In genomic region chr10:17836917-17837316, GRCh38 we compare ENCODE assay signal across 9 cellular contexts. TPM values are rescaled to one million over a fixed set of nuclear protein-coding genes. Genes with fewer than 3 reads are reported as not detected.
DNase-seq lines count a peak whose midpoint lies in the region; ATAC-seq, FAIRE-seq and TF ChIP-seq lines count a peak whose summit lies in the region.
"Had no signal": no experiment of that assay in that cellular context is flagged by ENCODE, and none has a peak within 500 bp of the region (broad histone marks: within the 10 kb centered on the region; RNA-seq: fewer than 3 reads in every experiment).

No MANE protein-coding gene starts in this region.

- peaks cover 16% of the 10 kb centered on the region for H3K4me1 Mint-ChIP-seq in Calu3 (ENCODE audit: low read depth, unreplicated experiment)

- CTCF ChIA-PET in Calu3 (lab: Charles Lee) = interaction anchor here (0.6 kb wide), 1 partner anchor 1122 kb away, joined by 3 read pairs; no protein-coding TSS in a partner anchor

- peak overlapping the region; percentile 6 for H3K4me3 Mint-ChIP-seq in Calu3 (ENCODE audit: low read depth, unreplicated experiment)

- no peaks in the 10 kb centered on the region for H3K9me3 Mint-ChIP-seq in Calu3 (ENCODE audit: low read depth, unreplicated experiment)

- H3K27me3 Mint-ChIP-seq in Calu3 (ENCODE audit: unreplicated experiment) = peaks cover 12% of the 10 kb centered on the region

- H3K4me3 ChIP-seq in fibroblast of mammary gland (ENCODE audit: control insufficient read depth, low read depth, low read length) = peak overlapping the region; percentile 18
- no peak overlapping the region for H3K4me3 ChIP-seq in lower leg skin (ENCODE audit: low read depth, poor library complexity, severe bottlenecking)

- TF ChIP-seq POLR2A in lower leg skin (IDR thresholded peaks at IDR 0.05) = no peak

- no TSS peak for BruUV-seq in Calu3 (replicated peaks; lab: Mats Ljungman, UMichigan)

- TF ChIP-seq CTCF in Calu3 (IDR thresholded peaks at IDR 0.05; ENCODE audit: unreplicated experiment) (no peak), fibroblast of mammary gland (conservative IDR thresholded peaks at IDR 0.05; ENCODE audit: control insufficient read depth, insufficient read depth, low read depth, low read length) (no peak), lower leg skin (IDR thresholded peaks at IDR 0.05) (no peak)

- H3K27ac Mint-ChIP-seq in Calu3 (ENCODE audit: unreplicated experiment) = no peak overlapping the region

- no peak for ATAC-seq in GM21526 (IDR thresholded peaks at IDR 0.05; ENCODE audit: low FRiP score, unreplicated experiment)
- ATAC-seq in HG02970 (IDR thresholded peaks at IDR 0.05; ENCODE audit: low FRiP score, unreplicated experiment) = no peak

- intact Hi-C loops in Calu3 (cut with micrococcal nuclease; ENCODE audit: unreplicated experiment) = no loop called here
- intact Hi-C loops in lower leg skin (cut with DNase I; ENCODE audit: low total_unique reads) = no loop called here

- WGBS in lower leg skin, 2 donors = 21% methylated on average over 8 of the region's 8 CpGs

- DNase-seq in Calu3 = peak; percentile 25
- DNase-seq in RCC 7860 (ENCODE audit: low spot score) = peak; percentile 62
- DNase-seq in fibroblast of mammary gland (ENCODE audit: low read depth) = peak; percentile 55
- DNase-seq in non-pigmented ciliary epithelial cell (ENCODE audit: low read depth) = peak; percentile 44
- no peak for DNase-seq in lower leg skin (ENCODE audit: low spot score in 2 of 2)
- no peak for DNase-seq in ureter (ENCODE audit: low spot score)
- DNase-seq: NCI-H1048 had no signal

- no peaks in the 10 kb centered on the region for H3K36me3 Mint-ChIP-seq in Calu3 (ENCODE audit: insufficient read depth, unreplicated experiment)

- peak; percentile 51 for FAIRE-seq in RCC 7860 (lab: Jason Lieb, UNC)

RNA-seq across cellular contexts. Expression of gene MRC1, which starts 27.8 kb away (rescaled TPM):
- total RNA-seq in Calu3 (2022) (0.09 TPM in 1 of 2 replicates, not detected in the other), lower leg skin (10 to 100 TPM in 1 of 4 donors, 1 to 10 TPM in 3; 4.9 to 19.2 (median 8.6) TPM), ureter (13.1 TPM)

Comparison
In these comparisons a context has a peak if more than half of its experiments do, and no peak if none do; other contexts are left out.
1. DNase-seq: peak in Calu3 (single experiment), RCC 7860 (single experiment), fibroblast of mammary gland (single experiment) and non-pigmented ciliary epithelial cell (single experiment); none in lower leg skin (0 of 2) and ureter (single experiment).